In the genomic region with DNA sequence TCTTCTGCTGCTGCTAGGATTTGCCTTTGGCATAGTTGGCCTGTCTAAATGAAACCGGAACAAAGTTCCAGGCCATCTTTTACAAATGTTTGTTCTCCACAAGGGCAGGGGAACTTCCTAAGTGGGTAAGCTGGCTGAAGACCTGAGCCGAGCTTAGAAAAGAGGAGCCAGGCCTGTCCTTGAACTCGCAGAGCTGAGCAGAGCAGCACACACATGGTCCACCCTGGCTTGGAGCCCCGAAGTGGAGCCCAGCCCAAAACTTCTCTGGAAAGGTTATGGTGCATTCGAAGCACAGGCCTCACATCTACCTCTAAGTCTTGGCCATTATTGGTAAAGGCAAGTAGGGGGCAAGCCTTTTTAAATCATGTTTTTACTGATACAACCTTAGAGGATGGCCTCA, we compare ENCODE assay signal across 20 cellular contexts.
"Had no signal": no experiment of that assay in that cellular context is flagged by ENCODE, and none has a peak within 500 bp of the region (broad histone marks: within the 10 kb centered on the region; RNA-seq: fewer than 3 reads in every experiment).

No MANE protein-coding gene starts in this region.

- H3K4me3 ChIP-seq: breast epithelium, colonic mucosa, dorsolateral prefrontal cortex, esophagus squamous epithelium, gastrocnemius medialis, prostate gland, right atrium auricular region, spleen, thoracic aorta had no signal

- H3K27me3 ChIP-seq: breast epithelium, colonic mucosa, esophagus squamous epithelium, gastrocnemius medialis, right atrium auricular region, spleen had no signal

- H3K27ac ChIP-seq: breast epithelium, colonic mucosa, esophagus squamous epithelium, gastrocnemius medialis, prostate gland, right atrium auricular region, thoracic aorta had no signal

- H3K9me3 ChIP-seq: breast epithelium, colonic mucosa, esophagus squamous epithelium, gastrocnemius medialis, prostate gland, right atrium auricular region, spleen, thoracic aorta had no signal

- H3K4me1 ChIP-seq: breast epithelium, colonic mucosa, esophagus squamous epithelium, gastrocnemius medialis, prostate gland, right atrium auricular region, spleen had no signal

- DNase-seq: activated B cell treated with CpG ODN at 0.5 μM for 24 hours; activated CD4-positive, alpha-beta T cell treated with anti-CD3 and anti-CD28 coated beads for 4 hours; activated CD4-positive, alpha-beta T cell treated with anti-CD3 and anti-CD28 coated beads, Interleukin-2, amount 50 U/mL, for 48 hours; activated CD8-positive, alpha-beta memory T cell treated with anti-CD3 and anti-CD28 coated beads, Interleukin-2, amount 50 U/mL, for 48 hours; activated naive CD4-positive, alpha-beta T cell treated with Interleukin-2 at 50 U/mL for 16 hours; activated naive CD8-positive, alpha-beta T cell treated with anti-CD3 and anti-CD28 coated beads for 36 hours; activated T-cell treated with anti-CD3 and anti-CD28 coated beads, Interleukin-2, amount 50 U/mL, for 4 hours; colonic mucosa; esophagus squamous epithelium; gastrocnemius medialis; left ventricle myocardium superior; spleen; stimulated activated CD4-positive, alpha-beta T cell treated with anti-CD3 and anti-CD28 coated beads, Interleukin-4, amount 100 ng/mL, for 1 hour; stimulated activated naive CD4-positive, alpha-beta T cell; T-helper 9 cell had no signal

- ATAC-seq: activated T-cell treated with anti-CD3 and anti-CD28 coated beads, Interleukin-2, amount 50 U/mL, for 4 hours; gastrocnemius medialis; left ventricle myocardium superior had no signal

- H3K36me3 ChIP-seq: breast epithelium, colonic mucosa, esophagus squamous epithelium, gastrocnemius medialis, prostate gland, right atrium auricular region, spleen, thoracic aorta had no signal
